In the genomic region with DNA sequence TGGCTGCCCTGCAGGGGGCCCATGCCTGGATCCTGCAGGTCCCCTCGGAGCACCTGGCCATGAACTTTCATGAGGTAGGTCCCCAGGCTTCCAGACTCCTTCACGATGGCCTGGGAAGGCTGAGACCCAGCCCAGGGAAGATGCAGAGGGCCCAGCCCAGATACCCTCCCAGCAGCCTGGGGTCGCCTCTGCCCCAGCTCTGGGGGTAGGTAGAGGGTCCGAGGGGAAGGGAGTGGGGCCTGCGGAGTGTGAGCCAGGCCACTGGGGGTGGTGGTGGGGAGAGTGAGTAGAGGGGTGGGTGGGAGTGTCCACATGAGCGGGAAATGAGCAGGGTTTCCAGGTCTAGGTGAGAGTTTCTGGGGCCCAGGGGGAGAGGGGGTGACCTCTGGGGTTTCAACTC, we compare ENCODE assay signal across 21 cellular contexts. TPM values are rescaled to one million over a fixed set of nuclear protein-coding genes. Genes with fewer than 3 reads are reported as not detected.
A peak's percentile ranks its signal among the peaks of the same experiment; 100 is the strongest.
DNase-seq lines count a peak whose midpoint lies in the region; ATAC-seq, FAIRE-seq and TF ChIP-seq lines count a peak whose summit lies in the region.
"Had no signal": no experiment of that assay in that cellular context is flagged by ENCODE, and none has a peak within 500 bp of the region (broad histone marks: within the 10 kb centered on the region; RNA-seq: fewer than 3 reads in every experiment).

No MANE protein-coding gene starts in this region.

- in situ Hi-C loops in HepG2 (cut with HindIII; ENCODE audit: extremely low pct_ligation_motif_present, low pct_unique_long_range_greater_than_20kb) = no loop called here

- BruUV-seq in HepG2 (replicated peaks; lab: Mats Ljungman, UMichigan) = no TSS peak

- no peaks in the 10 kb centered on the region for H3K36me3 Mint-ChIP-seq in neural progenitor cell

- TF ChIP-seq RAD21 in HepG2 (CRISPR knock-in tag; IDR thresholded peaks at IDR 0.05) = no peak

- H3K4me1 ChIP-seq in HepG2 (ENCODE audit: insufficient read depth, low read length) (peaks cover 37% of the 10 kb centered on the region), right lobe of liver (peaks cover 0 to 20% (median 0%) of the 10 kb centered on the region in 4 donors), SJCRH30 (peaks cover 13% of the 10 kb centered on the region), neural progenitor cell (peaks cover 20% of the 10 kb centered on the region), stomach (peaks cover 34 to 47% (median 38%) of the 10 kb centered on the region in 4 donors)

- H3K4me1 Mint-ChIP-seq in neural progenitor cell = peaks cover 7% of the 10 kb centered on the region

- CTCF ChIA-PET in HepG2 (lab: Yijun Ruan, JAX; ENCODE audit: low intra/inter-chr PET ratio, low total read pairs) = no interaction called here

- no peak overlapping the region for H3K9ac ChIP-seq in HepG2 (ENCODE audit: insufficient read depth, low read depth, low read length)
- H3K9ac ChIP-seq in neural progenitor cell = no peak overlapping the region
- H3K9ac ChIP-seq: GM23248 had no signal

- H2AFZ ChIP-seq in HepG2 (ENCODE audit: low read length) (no peak overlapping the region), neural progenitor cell (replicated peaks) (no peak overlapping the region)

- H4K20me1 ChIP-seq in HepG2 (ENCODE audit: insufficient read depth, low read length) = no peaks in the 10 kb centered on the region
- H4K20me1 ChIP-seq in neural progenitor cell (ENCODE audit: low read depth) = peaks cover 19% of the 10 kb centered on the region

- intact Hi-C loops in HepG2 (cut with micrococcal nuclease; ENCODE audit: unreplicated experiment) = loop anchor here (5.0 to 10.0 kb wide), 3 partner anchors 47 to 620 kb away; no protein-coding TSS in a partner anchor
- intact Hi-C loops in right lobe of liver (cut with DNase I) = loop anchor here in 1 of 2 donors (10.0 kb wide), 2 partner anchors 90 to 620 kb away; no protein-coding TSS in a partner anchor
- intact Hi-C loops in stomach (cut with DNase I; ENCODE audit: low total_unique reads) = loop anchor here (5.0 kb wide), 1 partner anchor 87 kb away; no protein-coding TSS in a partner anchor

- H3K27me3 Mint-ChIP-seq in neural progenitor cell (ENCODE audit: insufficient read depth, low read depth) = peaks cover 30% of the 10 kb centered on the region

- H3K4me3 ChIP-seq in HepG2 (replicated peaks in 1 of 3; ENCODE audit: insufficient read depth in 1 of 3, low read depth in 2 of 3, low read length in 3 of 3) (peak overlapping the region in 1 of 3 experiments; percentile 73; a peak in 1 of 6 replicates), right lobe of liver (no peak overlapping the region), SJCRH30 (no peak overlapping the region), neural progenitor cell (no peak overlapping the region), stomach (no peak overlapping the region)

- peak overlapping the region; percentile 78 for H3K4me3 Mint-ChIP-seq in neural progenitor cell

- H3K27ac ChIP-seq in HepG2 (ENCODE audit: extremely low read length, insufficient read depth, low read length) (no peak overlapping the region), right lobe of liver (no peak overlapping the region), SJCRH30 (peak overlapping the region; percentile 88), neural progenitor cell (no peak overlapping the region), stomach (no peak overlapping the region)
- H3K27ac ChIP-seq: GM23248 had no signal

- TF ChIP-seq POLR2A in HepG2 (IDR thresholded peaks at IDR 0.05; ENCODE audit: insufficient read depth in 1 of 2, low read depth in 2 of 2, low read length in 2 of 2) = no peak
- no peak for TF ChIP-seq POLR2A in right lobe of liver (IDR thresholded peaks at IDR 0.05)
- no peak for TF ChIP-seq POLR2A in stomach (IDR thresholded peaks at IDR 0.05)

- no peak for FAIRE-seq in HepG2 (lab: Jason Lieb, UNC)

- H3K36me3 ChIP-seq in HepG2 (replicated peaks in 1 of 2; ENCODE audit: control insufficient read depth in 1 of 2, insufficient read depth in 2 of 2, low read length in 2 of 2) (no peaks in the 10 kb centered on the region), right lobe of liver (no peaks in the 10 kb centered on the region), SJCRH30 (no peaks in the 10 kb centered on the region), neural progenitor cell (no peaks in the 10 kb centered on the region), stomach (no peaks in the 10 kb centered on the region)

- H3K79me2 ChIP-seq in HepG2 (ENCODE audit: insufficient read depth, low read length) = no peaks in the 10 kb centered on the region
- no peaks in the 10 kb centered on the region for H3K79me2 ChIP-seq in neural progenitor cell (ENCODE audit: low read depth)

- TF ChIP-seq EP300 in HepG2 (IDR thresholded peaks at IDR 0.05; ENCODE audit: low read depth in 2 of 2, low read length in 2 of 2) = no peak
- no peak for TF ChIP-seq EP300 in HepG2 (CRISPR knock-in tag; IDR thresholded peaks at IDR 0.05; ENCODE audit: borderline replicate concordance)
- no peak for TF ChIP-seq EP300 in stomach (IDR thresholded peaks at IDR 0.05)

- H3F3A ChIP-seq in neural progenitor cell (ENCODE audit: low read depth) = peaks cover 2% of the 10 kb centered on the region

- H3K27me3 ChIP-seq in HepG2 (ENCODE audit: control insufficient read depth in 1 of 2, insufficient read depth in 2 of 2, low read length in 2 of 2) (peaks cover 33 to 86% of the 10 kb centered on the region in 2 experiments), right lobe of liver (peaks cover 14 to 27% of the 10 kb centered on the region in 2 donors), SJCRH30 (peaks cover 14% of the 10 kb centered on the region), neural progenitor cell (peaks cover 61% of the 10 kb centered on the region), stomach (peaks cover 32 to 86% (median 68%) of the 10 kb centered on the region in 3 donors)

- TF ChIP-seq CTCF in HepG2 (CRISPR knock-in tag; IDR thresholded peaks at IDR 0.05) (no peak), right lobe of liver (IDR thresholded peaks at IDR 0.05) (no peak), neural progenitor cell (IDR thresholded peaks at IDR 0.05) (no peak), stomach (IDR thresholded peaks at IDR 0.05) (no peak)

- ATAC-seq in HepG2 = no peak
- no peak for ATAC-seq in right lobe of liver
- no peak for ATAC-seq in HG02970 (IDR thresholded peaks at IDR 0.05; ENCODE audit: low FRiP score, unreplicated experiment)
- no peak for ATAC-seq in HG03571 (IDR thresholded peaks at IDR 0.05; ENCODE audit: unreplicated experiment)

- H3K4me2 ChIP-seq in HepG2 (ENCODE audit: low read depth, low read length) (no peak overlapping the region), neural progenitor cell (no peak overlapping the region)

- H3K9me3 Mint-ChIP-seq in neural progenitor cell = no peaks in the 10 kb centered on the region

- WGBS in HepG2 (ENCODE audit: low lambda C conversion rate) = 79% methylated on average over 4 of the region's 6 CpGs
- WGBS in right lobe of liver (ENCODE audit: insufficient coverage, low coverage, low lambda C conversion rate, missing lambda C conversion rate) = 67% methylated on average over 2 of the region's 6 CpGs
- 66 to 79% (median 75%) methylated on average over 4 to 6 of the region's 6 CpGs for WGBS in stomach, 5 donors

- DNase-seq in HepG2 (ENCODE audit: low spot score) (no peak), right lobe of liver (no peak), SJCRH30 (no peak), neural progenitor cell (ENCODE audit: low spot score) (no peak), NCI-H2081 (lab: John Stamatoyannopoulos, UW) (no peak), stomach (no peak)
- DNase-seq: DMS 273 treated with DMSO at 0.1 percent for 48 hours, NCI-H187, NCI-H226, NCI-H82, RPMI8226, SIG-M5 had no signal

- no peak overlapping the region for H3K27ac Mint-ChIP-seq in neural progenitor cell
- H3K27ac Mint-ChIP-seq: CD14-positive monocyte had no signal

- POLR2A ChIA-PET in HepG2 (lab: Yijun Ruan, JAX) = no interaction called here

- H3K9me3 ChIP-seq in HepG2 (ENCODE audit: low read length) = no peaks in the 10 kb centered on the region
- H3K9me3 ChIP-seq in right lobe of liver = no peaks in the 10 kb centered on the region
- H3K9me3 ChIP-seq in SJCRH30 (replicated peaks) = no peaks in the 10 kb centered on the region
- H3K9me3 ChIP-seq in neural progenitor cell (ENCODE audit: low read depth) = no peaks in the 10 kb centered on the region
- H3K9me3 ChIP-seq in stomach = no peaks in the 10 kb centered on the region

RNA-seq across cellular contexts. Expression of gene CHRND, which starts 1.2 kb away (rescaled TPM):
- 0.10 TPM in 1 of 2 replicates, not detected in the other for total RNA-seq in HepG2 (2016; rRNA removed; fragmentation: Illumina TruSeq; extraction: Trizol)
- not detected in 2 replicates for total RNA-seq in HepG2 (2016; cell fraction: cytosol; rRNA removed; fragmentation: Illumina TruSeq; extraction: Trizol; ENCODE audit: low read depth)
- not detected in 2 replicates for total RNA-seq in HepG2 (2016; cell fraction: insoluble cytoplasmic fraction; rRNA removed; fragmentation: Illumina TruSeq; extraction: Trizol)
- total RNA-seq in HepG2 (2016; cell fraction: membrane; rRNA removed; fragmentation: Illumina TruSeq; extraction: Trizol) = 0.07 and 0.25 TPM in 2 replicates
- not detected in 2 replicates for total RNA-seq in HepG2 (2016; cell fraction: nucleus; rRNA removed; fragmentation: Illumina TruSeq; extraction: Trizol)
- polyA plus RNA-seq in HepG2 (2011; rRNA removed) = 0.13 and 0.18 TPM in 2 replicates
- polyA plus RNA-seq in HepG2 (2011; cell fraction: cytosol; rRNA removed) = 0.08 and 0.14 TPM in 2 replicates
- 0.12 and 0.24 TPM in 2 replicates for polyA plus RNA-seq in HepG2 (2011; cell fraction: nucleus; rRNA removed)
- polyA plus RNA-seq in HepG2 (2012) = 0.13 and 0.32 TPM in 2 replicates
- polyA plus RNA-seq in HepG2 (2016; cell fraction: cytosol; fragmentation: Illumina TruSeq; extraction: Trizol; ENCODE audit: low read depth) = 0.10 and 0.12 TPM in 2 replicates
- not detected in 2 replicates for polyA plus RNA-seq in HepG2 (2016; cell fraction: insoluble cytoplasmic fraction; fragmentation: Illumina TruSeq; extraction: Trizol; ENCODE audit: low read depth)
- polyA plus RNA-seq in HepG2 (2016; cell fraction: membrane; fragmentation: Illumina TruSeq; extraction: Trizol; ENCODE audit: low read depth) = 0.11 and 0.52 TPM in 2 replicates
- polyA plus RNA-seq in HepG2 (2016; cell fraction: nucleus; fragmentation: Illumina TruSeq; extraction: Trizol; ENCODE audit: insufficient read depth, low read depth) = 0.26 TPM in 1 of 2 replicates, not detected in the other
- 0.28 TPM in 1 of 2 replicates, not detected in the other for polyA minus RNA-seq in HepG2 (2011; rRNA and poly(A)+ RNA removed; ENCODE audit: low replicate concordance)
- polyA minus RNA-seq in HepG2 (2011; cell fraction: cytosol; rRNA and poly(A)+ RNA removed) = not detected in 2 replicates
- not detected in 2 replicates for polyA minus RNA-seq in HepG2 (2011; cell fraction: nucleus; rRNA and poly(A)+ RNA removed)
- total RNA-seq in right lobe of liver = not detected
- total RNA-seq in SJCRH30 (2014; rRNA removed; shearing (Covaris generic)) = 91.0 and 92.4 TPM in 2 replicates
- total RNA-seq in neural progenitor cell (ENCODE audit: low replicate concordance) = 0.19 TPM in 1 of 2 replicates, not detected in the other
- not detected for total RNA-seq in stomach
- not detected for polyA plus RNA-seq in stomach
- total RNA-seq: A673, Daoy, GM23248, HT-29, IMR-90, M059J had no signal
- polyA plus RNA-seq: CD14-positive monocyte, GM23248, IMR-90 had no signal

RNA-seq across cellular contexts. Expression of gene PRSS56, which starts 4.6 kb away (rescaled TPM):
- total RNA-seq in HepG2 (2016; rRNA removed; fragmentation: Illumina TruSeq; extraction: Trizol) (not detected in 2 replicates), right lobe of liver (under 1 TPM in 1 of 6 experiments, not detected in 5; 0.19 TPM), neural progenitor cell (ENCODE audit: low replicate concordance) (not detected in 2 replicates), stomach (not detected)
- not detected in 2 replicates for total RNA-seq in HepG2 (2016; cell fraction: cytosol; rRNA removed; fragmentation: Illumina TruSeq; extraction: Trizol; ENCODE audit: low read depth)
- 0.09 TPM in 1 of 2 replicates, not detected in the other for total RNA-seq in HepG2 (2016; cell fraction: insoluble cytoplasmic fraction; rRNA removed; fragmentation: Illumina TruSeq; extraction: Trizol)
- total RNA-seq in HepG2 (2016; cell fraction: membrane; rRNA removed; fragmentation: Illumina TruSeq; extraction: Trizol) = not detected in 2 replicates
- not detected in 2 replicates for total RNA-seq in HepG2 (2016; cell fraction: nucleus; rRNA removed; fragmentation: Illumina TruSeq; extraction: Trizol)
- polyA plus RNA-seq in HepG2 (2011; rRNA removed) (not detected in 2 replicates), stomach (not detected)
- not detected in 2 replicates for polyA plus RNA-seq in HepG2 (2011; cell fraction: cytosol; rRNA removed)
- polyA plus RNA-seq in HepG2 (2011; cell fraction: nucleus; rRNA removed) = not detected in 2 replicates
- not detected in 2 replicates for polyA plus RNA-seq in HepG2 (2012)
- polyA plus RNA-seq in HepG2 (2016; cell fraction: cytosol; fragmentation: Illumina TruSeq; extraction: Trizol; ENCODE audit: low read depth) = not detected in 2 replicates
- not detected in 2 replicates for polyA plus RNA-seq in HepG2 (2016; cell fraction: insoluble cytoplasmic fraction; fragmentation: Illumina TruSeq; extraction: Trizol; ENCODE audit: low read depth)
- not detected in 2 replicates for polyA plus RNA-seq in HepG2 (2016; cell fraction: membrane; fragmentation: Illumina TruSeq; extraction: Trizol; ENCODE audit: low read depth)
- polyA plus RNA-seq in HepG2 (2016; cell fraction: nucleus; fragmentation: Illumina TruSeq; extraction: Trizol; ENCODE audit: insufficient read depth, low read depth) = not detected in 2 replicates
- not detected in 2 replicates for polyA minus RNA-seq in HepG2 (2011; rRNA and poly(A)+ RNA removed; ENCODE audit: low replicate concordance)
- polyA minus RNA-seq in HepG2 (2011; cell fraction: cytosol; rRNA and poly(A)+ RNA removed) = not detected in 2 replicates
- polyA minus RNA-seq in HepG2 (2011; cell fraction: nucleus; rRNA and poly(A)+ RNA removed) = not detected in 2 replicates
- 0.38 and 0.48 TPM in 2 replicates for total RNA-seq in SJCRH30 (2014; rRNA removed; shearing (Covaris generic))
- total RNA-seq: A673, Daoy, GM23248, HT-29, IMR-90, M059J had no signal
- polyA plus RNA-seq: CD14-positive monocyte, GM23248, IMR-90 had no signal

RNA-seq across cellular contexts. Expression of gene CHRNG, which starts 14.7 kb away (rescaled TPM):
- total RNA-seq in HepG2 (2016; rRNA removed; fragmentation: Illumina TruSeq; extraction: Trizol) (not detected in 2 replicates), right lobe of liver (not detected), neural progenitor cell (ENCODE audit: low replicate concordance) (not detected in 2 replicates), stomach (not detected)
- total RNA-seq in HepG2 (2016; cell fraction: cytosol; rRNA removed; fragmentation: Illumina TruSeq; extraction: Trizol; ENCODE audit: low read depth) = not detected in 2 replicates
- not detected in 2 replicates for total RNA-seq in HepG2 (2016; cell fraction: insoluble cytoplasmic fraction; rRNA removed; fragmentation: Illumina TruSeq; extraction: Trizol)
- total RNA-seq in HepG2 (2016; cell fraction: membrane; rRNA removed; fragmentation: Illumina TruSeq; extraction: Trizol) = not detected in 2 replicates
- total RNA-seq in HepG2 (2016; cell fraction: nucleus; rRNA removed; fragmentation: Illumina TruSeq; extraction: Trizol) = not detected in 2 replicates
- polyA plus RNA-seq in HepG2 (2011; rRNA removed) (not detected in 2 replicates), stomach (not detected)
- polyA plus RNA-seq in HepG2 (2011; cell fraction: cytosol; rRNA removed) = not detected in 2 replicates
- polyA plus RNA-seq in HepG2 (2011; cell fraction: nucleus; rRNA removed) = not detected in 2 replicates
- polyA plus RNA-seq in HepG2 (2012) = 0.05 and 0.21 TPM in 2 replicates
- polyA plus RNA-seq in HepG2 (2016; cell fraction: cytosol; fragmentation: Illumina TruSeq; extraction: Trizol; ENCODE audit: low read depth) = not detected in 2 replicates
- not detected in 2 replicates for polyA plus RNA-seq in HepG2 (2016; cell fraction: insoluble cytoplasmic fraction; fragmentation: Illumina TruSeq; extraction: Trizol; ENCODE audit: low read depth)
- polyA plus RNA-seq in HepG2 (2016; cell fraction: membrane; fragmentation: Illumina TruSeq; extraction: Trizol; ENCODE audit: low read depth) = not detected in 2 replicates
- polyA plus RNA-seq in HepG2 (2016; cell fraction: nucleus; fragmentation: Illumina TruSeq; extraction: Trizol; ENCODE audit: insufficient read depth, low read depth) = not detected in 2 replicates
- polyA minus RNA-seq in HepG2 (2011; rRNA and poly(A)+ RNA removed; ENCODE audit: low replicate concordance) = not detected in 2 replicates
- not detected in 2 replicates for polyA minus RNA-seq in HepG2 (2011; cell fraction: cytosol; rRNA and poly(A)+ RNA removed)
- polyA minus RNA-seq in HepG2 (2011; cell fraction: nucleus; rRNA and poly(A)+ RNA removed) = not detected in 2 replicates
- total RNA-seq in SJCRH30 (2014; rRNA removed; shearing (Covaris generic)) = 25.2 and 36.6 TPM in 2 replicates
- total RNA-seq: A673, Daoy, GM23248, HT-29, IMR-90, M059J had no signal
- polyA plus RNA-seq: CD14-positive monocyte, GM23248, IMR-90 had no signal

RNA-seq across cellular contexts. Expression of gene TIGD1, which starts 25.6 kb away (rescaled TPM):
- total RNA-seq in HepG2 (2016; rRNA removed; fragmentation: Illumina TruSeq; extraction: Trizol) (4.3 and 9.5 TPM in 2 replicates), right lobe of liver (1 to 10 TPM in 3 of 6 experiments, under 1 TPM in 3; 0.68 to 1.5 (median 1.0) TPM), neural progenitor cell (ENCODE audit: low replicate concordance) (12.2 and 14.6 TPM in 2 replicates), stomach (10 to 100 TPM in 2 of 5 donors, 1 to 10 TPM in 3; 1.2 to 14.5 (median 7.2) TPM)
- 2.2 and 3.3 TPM in 2 replicates for total RNA-seq in HepG2 (2016; cell fraction: cytosol; rRNA removed; fragmentation: Illumina TruSeq; extraction: Trizol; ENCODE audit: low read depth)
- 3.3 and 9.6 TPM in 2 replicates for total RNA-seq in HepG2 (2016; cell fraction: insoluble cytoplasmic fraction; rRNA removed; fragmentation: Illumina TruSeq; extraction: Trizol)
- 3.5 and 3.7 TPM in 2 replicates for total RNA-seq in HepG2 (2016; cell fraction: membrane; rRNA removed; fragmentation: Illumina TruSeq; extraction: Trizol)
- 21.5 and 23.5 TPM in 2 replicates for total RNA-seq in HepG2 (2016; cell fraction: nucleus; rRNA removed; fragmentation: Illumina TruSeq; extraction: Trizol)
- polyA plus RNA-seq in HepG2 (2011; rRNA removed) (3.5 and 4.1 TPM in 2 replicates), stomach (1 to 10 TPM; 1.8 to 5.3 (median 4.8) TPM)
- polyA plus RNA-seq in HepG2 (2011; cell fraction: cytosol; rRNA removed) = 1.5 and 2.4 TPM in 2 replicates
- 9.8 and 13.9 TPM in 2 replicates for polyA plus RNA-seq in HepG2 (2011; cell fraction: nucleus; rRNA removed)
- polyA plus RNA-seq in HepG2 (2012) = 3.0 and 5.2 TPM in 2 replicates
- 0.81 and 0.84 TPM in 2 replicates for polyA plus RNA-seq in HepG2 (2016; cell fraction: cytosol; fragmentation: Illumina TruSeq; extraction: Trizol; ENCODE audit: low read depth)
- 2.8 and 3.7 TPM in 2 replicates for polyA plus RNA-seq in HepG2 (2016; cell fraction: insoluble cytoplasmic fraction; fragmentation: Illumina TruSeq; extraction: Trizol; ENCODE audit: low read depth)
- polyA plus RNA-seq in HepG2 (2016; cell fraction: membrane; fragmentation: Illumina TruSeq; extraction: Trizol; ENCODE audit: low read depth) = 1.3 and 1.4 TPM in 2 replicates
- 10.9 and 11.9 TPM in 2 replicates for polyA plus RNA-seq in HepG2 (2016; cell fraction: nucleus; fragmentation: Illumina TruSeq; extraction: Trizol; ENCODE audit: insufficient read depth, low read depth)
- 4.3 and 8.7 TPM in 2 replicates for polyA minus RNA-seq in HepG2 (2011; rRNA and poly(A)+ RNA removed; ENCODE audit: low replicate concordance)
- 1.8 and 2.4 TPM in 2 replicates for polyA minus RNA-seq in HepG2 (2011; cell fraction: cytosol; rRNA and poly(A)+ RNA removed)
- polyA minus RNA-seq in HepG2 (2011; cell fraction: nucleus; rRNA and poly(A)+ RNA removed) = 59.7 and 61.4 TPM in 2 replicates
- 10.2 and 13.5 TPM in 2 replicates for total RNA-seq in SJCRH30 (2014; rRNA removed; shearing (Covaris generic))

RNA-seq across cellular contexts. Expression of gene EIF4E2, which starts 25.7 kb away (rescaled TPM):
- total RNA-seq in HepG2 (2016; rRNA removed; fragmentation: Illumina TruSeq; extraction: Trizol) = 101 and 128 TPM in 2 replicates
- total RNA-seq in HepG2 (2016; cell fraction: cytosol; rRNA removed; fragmentation: Illumina TruSeq; extraction: Trizol; ENCODE audit: low read depth) = 29.6 and 31.9 TPM in 2 replicates
- 108 and 125 TPM in 2 replicates for total RNA-seq in HepG2 (2016; cell fraction: insoluble cytoplasmic fraction; rRNA removed; fragmentation: Illumina TruSeq; extraction: Trizol)
- 48.3 and 55.2 TPM in 2 replicates for total RNA-seq in HepG2 (2016; cell fraction: membrane; rRNA removed; fragmentation: Illumina TruSeq; extraction: Trizol)
- 54.3 and 63.2 TPM in 2 replicates for total RNA-seq in HepG2 (2016; cell fraction: nucleus; rRNA removed; fragmentation: Illumina TruSeq; extraction: Trizol)
- 25.0 and 30.3 TPM in 2 replicates for polyA plus RNA-seq in HepG2 (2011; rRNA removed)
- polyA plus RNA-seq in HepG2 (2011; cell fraction: cytosol; rRNA removed) = 27.2 and 34.2 TPM in 2 replicates
- polyA plus RNA-seq in HepG2 (2011; cell fraction: nucleus; rRNA removed) = 33.9 and 49.1 TPM in 2 replicates
- 68.3 and 79.6 TPM in 2 replicates for polyA plus RNA-seq in HepG2 (2012)
- 33.6 and 34.9 TPM in 2 replicates for polyA plus RNA-seq in HepG2 (2016; cell fraction: cytosol; fragmentation: Illumina TruSeq; extraction: Trizol; ENCODE audit: low read depth)
- polyA plus RNA-seq in HepG2 (2016; cell fraction: insoluble cytoplasmic fraction; fragmentation: Illumina TruSeq; extraction: Trizol; ENCODE audit: low read depth) = 140 and 153 TPM in 2 replicates
- polyA plus RNA-seq in HepG2 (2016; cell fraction: membrane; fragmentation: Illumina TruSeq; extraction: Trizol; ENCODE audit: low read depth) = 39.6 and 46.6 TPM in 2 replicates
- polyA plus RNA-seq in HepG2 (2016; cell fraction: nucleus; fragmentation: Illumina TruSeq; extraction: Trizol; ENCODE audit: insufficient read depth, low read depth) = 78.2 and 79.4 TPM in 2 replicates
- polyA minus RNA-seq in HepG2 (2011; rRNA and poly(A)+ RNA removed; ENCODE audit: low replicate concordance) = 14.0 and 21.7 TPM in 2 replicates
- polyA minus RNA-seq in HepG2 (2011; cell fraction: cytosol; rRNA and poly(A)+ RNA removed) = 12.3 and 14.2 TPM in 2 replicates
- polyA minus RNA-seq in HepG2 (2011; cell fraction: nucleus; rRNA and poly(A)+ RNA removed) = 73.8 and 82.7 TPM in 2 replicates
- 10 to 100 TPM; 24.3 to 47.7 (median 42.0) TPM for total RNA-seq in right lobe of liver
- total RNA-seq in SJCRH30 (2014; rRNA removed; shearing (Covaris generic)) = 168 and 180 TPM in 2 replicates
- total RNA-seq in neural progenitor cell (ENCODE audit: low replicate concordance) = 72.5 and 97.0 TPM in 2 replicates
- 10 to 100 TPM in 4 of 5 donors, 1 to 10 TPM in 1; 2.3 to 45.2 (median 28.6) TPM for total RNA-seq in stomach
- 10 to 100 TPM; 54.7 to 79.3 (median 69.2) TPM for polyA plus RNA-seq in stomach

Comparison
In these comparisons a context has a peak if more than half of its experiments do, and no peak if none do; other contexts are left out.
1. RNA of gene CHRND, which starts 1.2 kb away (total RNA-seq): 91.0 to 92.4 TPM in SJCRH30; 0.07 to 0.25 TPM in HepG2, not detected in right lobe of liver, 0.19 TPM in neural progenitor cell and not detected in stomach; every median in the first group is over 10 times any median in the second.
2. RNA of gene CHRNG, which starts 14.7 kb away (total RNA-seq): 25.2 to 36.6 TPM in SJCRH30; not detected in HepG2, not detected in right lobe of liver, not detected in neural progenitor cell and not detected in stomach; every median in the first group is over 10 times any median in the second.